ENCODE assay signal across 1 cellular context in genomic region chr1:161177936-161178244, GRCh38.
TF ChIP-seq lines count a peak whose summit lies in the region.

No MANE protein-coding gene starts in this region.

TF ChIP-seq in K562, 482 proteins besides CTCF, POLR2A, EP300 and RAD21 (continues in another document):
- TF ChIP-seq GATAD2A (IDR thresholded peaks at IDR 0.05) (no peak), NBN (IDR thresholded peaks at IDR 0.05; ENCODE audit: low read depth) (no peak), ARID2 (IDR thresholded peaks at IDR 0.05) (no peak), ZNF354B (CRISPR knock-in tag; IDR thresholded peaks at IDR 0.05) (no peak), TCFL5 (CRISPR knock-in tag; conservative IDR thresholded peaks at IDR 0.05) (no peak), CBX1 (IDR thresholded peaks at IDR 0.05; ENCODE audit: low read depth) (no peak), ZSCAN29 (IDR thresholded peaks at IDR 0.05) (no peak), ZNF311 (CRISPR knock-in tag; IDR thresholded peaks at IDR 0.05) (no peak), CHD4 (IDR thresholded peaks at IDR 0.05; ENCODE audit: insufficient read depth, insufficient replicate concordance, low read depth, low read length, poor library complexity, severe bottlenecking) (no peak), LCOR (CRISPR knock-in tag; IDR thresholded peaks at IDR 0.05) (no peak), KLF6 (CRISPR knock-in tag; IDR thresholded peaks at IDR 0.05; ENCODE audit: borderline replicate concordance) (no peak), PATZ1 (CRISPR knock-in tag; IDR thresholded peaks at IDR 0.05; ENCODE audit: borderline replicate concordance) (no peak), GABPA (tag; conservative IDR thresholded peaks at IDR 0.05; ENCODE audit: low read depth) (0 out of 2 replicates have a peak, but pooled peaks have one; percentile 27), RFX1 (IDR thresholded peaks at IDR 0.05) (no peak), ZBTB2 (IDR thresholded peaks at IDR 0.05) (peak; percentile 50; the same call in 1 of the 2 replicates), NUFIP1 (IDR thresholded peaks at IDR 0.05; ENCODE audit: partially characterized antibody) (no peak), CEBPG (CRISPR knock-in tag; IDR thresholded peaks at IDR 0.05) (no peak), CEBPG (tag; conservative IDR thresholded peaks at IDR 0.05 in 1 of 2, IDR thresholded peaks at IDR 0.05 in 1 of 2) (no peak), RBM14 (IDR thresholded peaks at IDR 0.05; ENCODE audit: borderline replicate concordance, insufficient read depth, low read depth, low read length) (no peak), PHTF2 (CRISPR knock-in tag; IDR thresholded peaks at IDR 0.05) (no peak), TAL1 (IDR thresholded peaks at IDR 0.05) (no peak), PBX2 (CRISPR knock-in tag; IDR thresholded peaks at IDR 0.05; ENCODE audit: low read depth) (no peak), PBX2 (tag; conservative IDR thresholded peaks at IDR 0.05; ENCODE audit: low read depth) (no peak), PRDM10 (IDR thresholded peaks at IDR 0.05; ENCODE audit: partially characterized antibody) (no peak), FOXP4 (CRISPR knock-in tag; IDR thresholded peaks at IDR 0.05; ENCODE audit: borderline replicate concordance) (no peak), RAD51 (IDR thresholded peaks at IDR 0.05; ENCODE audit: borderline replicate concordance, low read depth) (0 out of 2 replicates have a peak, but pooled peaks have one; percentile 5), ZNF274 (IDR thresholded peaks at IDR 0.05; ENCODE audit: borderline replicate concordance, low read depth, low read length) (no peak), MEIS2 (IDR thresholded peaks at IDR 0.05; ENCODE audit: partially characterized antibody) (no peak), TCF7L2 (IDR thresholded peaks at IDR 0.05; ENCODE audit: low read depth, low read length) (no peak), ARHGAP35 (IDR thresholded peaks at IDR 0.05; ENCODE audit: partially characterized antibody) (no peak)
- TF ChIP-seq, protein P1, sequence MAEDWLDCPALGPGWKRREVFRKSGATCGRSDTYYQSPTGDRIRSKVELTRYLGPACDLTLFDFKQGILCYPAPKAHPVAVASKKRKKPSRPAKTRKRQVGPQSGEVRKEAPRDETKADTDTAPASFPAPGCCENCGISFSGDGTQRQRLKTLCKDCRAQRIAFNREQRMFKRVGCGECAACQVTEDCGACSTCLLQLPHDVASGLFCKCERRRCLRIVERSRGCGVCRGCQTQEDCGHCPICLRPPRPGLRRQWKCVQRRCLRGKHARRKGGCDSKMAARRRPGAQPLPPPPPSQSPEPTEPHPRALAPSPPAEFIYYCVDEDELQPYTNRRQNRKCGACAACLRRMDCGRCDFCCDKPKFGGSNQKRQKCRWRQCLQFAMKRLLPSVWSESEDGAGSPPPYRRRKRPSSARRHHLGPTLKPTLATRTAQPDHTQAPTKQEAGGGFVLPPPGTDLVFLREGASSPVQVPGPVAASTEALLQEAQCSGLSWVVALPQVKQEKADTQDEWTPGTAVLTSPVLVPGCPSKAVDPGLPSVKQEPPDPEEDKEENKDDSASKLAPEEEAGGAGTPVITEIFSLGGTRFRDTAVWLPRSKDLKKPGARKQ (CRISPR knock-in tag; IDR thresholded peaks at IDR 0.05) = peak; percentile 67; the same call in 1 of the 2 replicates
- TF ChIP-seq, protein P2, sequence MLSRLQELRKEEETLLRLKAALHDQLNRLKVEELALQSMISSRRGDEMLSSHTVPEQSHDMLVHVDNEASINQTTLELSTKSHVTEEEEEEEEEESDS (CRISPR knock-in tag; IDR thresholded peaks at IDR 0.05) = no peak
- TF ChIP-seq, protein P3, sequence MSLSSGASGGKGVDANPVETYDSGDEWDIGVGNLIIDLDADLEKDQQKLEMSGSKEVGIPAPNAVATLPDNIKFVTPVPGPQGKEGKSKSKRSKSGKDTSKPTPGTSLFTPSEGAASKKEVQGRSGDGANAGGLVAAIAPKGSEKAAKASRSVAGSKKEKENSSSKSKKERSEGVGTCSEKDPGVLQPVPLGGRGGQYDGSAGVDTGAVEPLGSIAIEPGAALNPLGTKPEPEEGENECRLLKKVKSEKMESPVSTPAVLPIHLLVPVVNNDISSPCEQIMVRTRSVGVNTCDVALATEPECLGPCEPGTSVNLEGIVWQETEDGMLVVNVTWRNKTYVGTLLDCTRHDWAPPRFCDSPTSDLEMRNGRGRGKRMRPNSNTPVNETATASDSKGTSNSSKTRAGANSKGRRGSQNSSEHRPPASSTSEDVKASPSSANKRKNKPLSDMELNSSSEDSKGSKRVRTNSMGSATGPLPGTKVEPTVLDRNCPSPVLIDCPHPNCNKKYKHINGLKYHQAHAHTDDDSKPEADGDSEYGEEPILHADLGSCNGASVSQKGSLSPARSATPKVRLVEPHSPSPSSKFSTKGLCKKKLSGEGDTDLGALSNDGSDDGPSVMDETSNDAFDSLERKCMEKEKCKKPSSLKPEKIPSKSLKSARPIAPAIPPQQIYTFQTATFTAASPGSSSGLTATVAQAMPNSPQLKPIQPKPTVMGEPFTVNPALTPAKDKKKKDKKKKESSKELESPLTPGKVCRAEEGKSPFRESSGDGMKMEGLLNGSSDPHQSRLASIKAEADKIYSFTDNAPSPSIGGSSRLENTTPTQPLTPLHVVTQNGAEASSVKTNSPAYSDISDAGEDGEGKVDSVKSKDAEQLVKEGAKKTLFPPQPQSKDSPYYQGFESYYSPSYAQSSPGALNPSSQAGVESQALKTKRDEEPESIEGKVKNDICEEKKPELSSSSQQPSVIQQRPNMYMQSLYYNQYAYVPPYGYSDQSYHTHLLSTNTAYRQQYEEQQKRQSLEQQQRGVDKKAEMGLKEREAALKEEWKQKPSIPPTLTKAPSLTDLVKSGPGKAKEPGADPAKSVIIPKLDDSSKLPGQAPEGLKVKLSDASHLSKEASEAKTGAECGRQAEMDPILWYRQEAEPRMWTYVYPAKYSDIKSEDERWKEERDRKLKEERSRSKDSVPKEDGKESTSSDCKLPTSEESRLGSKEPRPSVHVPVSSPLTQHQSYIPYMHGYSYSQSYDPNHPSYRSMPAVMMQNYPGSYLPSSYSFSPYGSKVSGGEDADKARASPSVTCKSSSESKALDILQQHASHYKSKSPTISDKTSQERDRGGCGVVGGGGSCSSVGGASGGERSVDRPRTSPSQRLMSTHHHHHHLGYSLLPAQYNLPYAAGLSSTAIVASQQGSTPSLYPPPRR (CRISPR knock-in tag; IDR thresholded peaks at IDR 0.05; ENCODE audit: borderline replicate concordance) = no peak
- TF ChIP-seq, protein P4, sequence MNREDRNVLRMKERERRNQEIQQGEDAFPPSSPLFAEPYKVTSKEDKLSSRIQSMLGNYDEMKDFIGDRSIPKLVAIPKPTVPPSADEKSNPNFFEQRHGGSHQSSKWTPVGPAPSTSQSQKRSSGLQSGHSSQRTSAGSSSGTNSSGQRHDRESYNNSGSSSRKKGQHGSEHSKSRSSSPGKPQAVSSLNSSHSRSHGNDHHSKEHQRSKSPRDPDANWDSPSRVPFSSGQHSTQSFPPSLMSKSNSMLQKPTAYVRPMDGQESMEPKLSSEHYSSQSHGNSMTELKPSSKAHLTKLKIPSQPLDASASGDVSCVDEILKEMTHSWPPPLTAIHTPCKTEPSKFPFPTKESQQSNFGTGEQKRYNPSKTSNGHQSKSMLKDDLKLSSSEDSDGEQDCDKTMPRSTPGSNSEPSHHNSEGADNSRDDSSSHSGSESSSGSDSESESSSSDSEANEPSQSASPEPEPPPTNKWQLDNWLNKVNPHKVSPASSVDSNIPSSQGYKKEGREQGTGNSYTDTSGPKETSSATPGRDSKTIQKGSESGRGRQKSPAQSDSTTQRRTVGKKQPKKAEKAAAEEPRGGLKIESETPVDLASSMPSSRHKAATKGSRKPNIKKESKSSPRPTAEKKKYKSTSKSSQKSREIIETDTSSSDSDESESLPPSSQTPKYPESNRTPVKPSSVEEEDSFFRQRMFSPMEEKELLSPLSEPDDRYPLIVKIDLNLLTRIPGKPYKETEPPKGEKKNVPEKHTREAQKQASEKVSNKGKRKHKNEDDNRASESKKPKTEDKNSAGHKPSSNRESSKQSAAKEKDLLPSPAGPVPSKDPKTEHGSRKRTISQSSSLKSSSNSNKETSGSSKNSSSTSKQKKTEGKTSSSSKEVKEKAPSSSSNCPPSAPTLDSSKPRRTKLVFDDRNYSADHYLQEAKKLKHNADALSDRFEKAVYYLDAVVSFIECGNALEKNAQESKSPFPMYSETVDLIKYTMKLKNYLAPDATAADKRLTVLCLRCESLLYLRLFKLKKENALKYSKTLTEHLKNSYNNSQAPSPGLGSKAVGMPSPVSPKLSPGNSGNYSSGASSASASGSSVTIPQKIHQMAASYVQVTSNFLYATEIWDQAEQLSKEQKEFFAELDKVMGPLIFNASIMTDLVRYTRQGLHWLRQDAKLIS (CRISPR knock-in tag; IDR thresholded peaks at IDR 0.05) = no peak
